ENCODE assay signal across 8 cellular contexts in the genomic region with DNA sequence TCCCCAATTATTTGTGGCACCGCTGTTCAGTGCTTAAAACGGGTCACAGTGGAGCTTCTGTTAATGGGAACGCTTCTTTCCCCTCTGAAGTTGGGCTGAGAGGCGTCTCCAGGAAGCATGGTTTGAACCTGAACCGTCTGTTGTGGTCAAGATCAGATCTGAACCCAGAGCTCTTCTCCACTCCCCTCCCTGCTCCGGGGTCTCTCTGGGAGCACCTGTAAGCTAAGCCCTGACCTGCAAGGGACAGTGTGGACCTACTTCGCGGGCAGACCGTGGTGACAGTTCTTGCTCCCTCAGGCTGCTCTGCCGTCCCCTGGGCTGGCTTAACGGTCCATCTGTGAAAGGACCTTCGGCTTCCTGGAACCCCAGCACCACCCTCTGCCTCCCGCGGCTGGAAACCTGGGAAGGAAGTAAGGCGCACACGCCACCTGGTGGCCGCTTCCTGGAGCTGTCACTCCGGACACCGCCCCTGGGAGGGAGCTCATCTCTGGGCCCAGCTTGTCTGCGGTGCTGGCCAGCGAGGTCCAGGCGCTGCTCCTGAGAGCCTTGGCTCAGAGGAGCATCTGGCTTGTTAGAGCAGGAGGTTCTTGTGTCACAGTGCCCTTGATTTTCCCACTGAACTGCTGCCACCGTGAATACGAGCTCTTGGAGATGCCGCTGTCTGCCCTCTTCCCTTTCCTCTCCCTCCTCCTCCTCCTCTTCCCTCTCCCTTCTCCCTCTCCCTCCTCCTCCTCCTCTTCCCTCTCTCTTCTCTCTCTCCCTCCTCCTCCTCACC.
DNase-seq lines count a peak whose midpoint lies in the region; ATAC-seq and TF ChIP-seq lines count a peak whose summit lies in the region.

No MANE protein-coding gene starts in this region.

- CTCF ChIA-PET in CD4-positive, alpha-beta memory T cell (lab: Charles Lee; ENCODE audit: partially characterized antibody) = interaction anchor here (1.0 to 1.8 kb wide), 3 partner anchors 15 to 58 kb away, joined by 3 to 5 read pairs (median 3); no protein-coding TSS in a partner anchor

- DNase-seq in SKM-1 treated with dmso at 0.1 percent for 144 hours (lab: John Stamatoyannopoulos, UW; ENCODE audit: unreplicated experiment) = peak; percentile 40
- DNase-seq in SKM-1 (lab: John Stamatoyannopoulos, UW; ENCODE audit: unreplicated experiment) = no peak
- peak; percentile 90 for DNase-seq in ecto neural progenitor cell (ENCODE audit: low spot score)
- DNase-seq in middle frontal gyrus (ENCODE audit: extremely low spot score, low spot score) = peak; percentile 40
- DNase-seq in ureter (ENCODE audit: low spot score) = peak; percentile 44
- DNase-seq in CD4-positive, alpha-beta memory T cell = no peak

- H3K27ac Mint-ChIP-seq in CD4-positive, alpha-beta memory T cell = no peak overlapping the region

- H3K27ac ChIP-seq in HUES48 (ENCODE audit: low read depth, low read length) = no peak overlapping the region
- no peak overlapping the region for H3K27ac ChIP-seq in CD4-positive, alpha-beta memory T cell (ENCODE audit: low read depth, low read length)

- peak overlapping the region; percentile 69 for H3K4me3 ChIP-seq in HUES48 (ENCODE audit: low read depth, low read length)
- H3K4me3 ChIP-seq in CD4-positive, alpha-beta memory T cell (ENCODE audit: low read length in 2 of 2) = no peak overlapping the region

- H3K4me1 Mint-ChIP-seq in CD4-positive, alpha-beta memory T cell = peaks cover 0 to 5% (median under 1%) of the 10 kb centered on the region in 4 donors

- H3K9me3 Mint-ChIP-seq in CD4-positive, alpha-beta memory T cell = peaks cover 0 to 10% (median 2%) of the 10 kb centered on the region in 8 donors

- H3K36me3 Mint-ChIP-seq in CD4-positive, alpha-beta memory T cell = no peaks in the 10 kb centered on the region

- peaks cover 6 to 8% of the 10 kb centered on the region in 2 donors for H3K27me3 Mint-ChIP-seq in CD4-positive, alpha-beta memory T cell

- no peaks in the 10 kb centered on the region for H3K9me3 ChIP-seq in HUES48 (ENCODE audit: control insufficient read depth, insufficient read depth, low read length)
- H3K9me3 ChIP-seq in CD4-positive, alpha-beta memory T cell (ENCODE audit: control insufficient read depth in 1 of 2, low read length in 2 of 2) = no peaks in the 10 kb centered on the region

- POLR2A ChIA-PET in CD4-positive, alpha-beta memory T cell (lab: Charles Lee; ENCODE audit: partially characterized antibody) = no interaction called here

- H3K36me3 ChIP-seq in HUES48 (ENCODE audit: control insufficient read depth, insufficient read depth, low read length) = no peaks in the 10 kb centered on the region
- no peaks in the 10 kb centered on the region for H3K36me3 ChIP-seq in CD4-positive, alpha-beta memory T cell (ENCODE audit: insufficient read depth, low read length)

- H3K27me3 ChIP-seq in HUES48 (ENCODE audit: control insufficient read depth, insufficient read depth, low read length) = no peaks in the 10 kb centered on the region
- no peaks in the 10 kb centered on the region for H3K27me3 ChIP-seq in CD4-positive, alpha-beta memory T cell (ENCODE audit: insufficient read depth, low read length)

- peak; percentile 51; the same call in 2 of the 3 replicates for ATAC-seq in SK-N-SH treated with all-trans-retinoic acid at 6 μM for 48 hours

- no peak overlapping the region for H3K9ac ChIP-seq in HUES48 (ENCODE audit: low read depth, low read length)

- intact Hi-C loops in CD4-positive, alpha-beta memory T cell (cut with micrococcal nuclease) = no loop called here

- H3K4me3 Mint-ChIP-seq in CD4-positive, alpha-beta memory T cell = no peak overlapping the region

- H3K4me1 ChIP-seq in HUES48 (ENCODE audit: control insufficient read depth, insufficient read depth, low read length) = no peaks in the 10 kb centered on the region; the same call in 1 of the 2 replicates
- H3K4me1 ChIP-seq in CD4-positive, alpha-beta memory T cell (ENCODE audit: insufficient read depth, low read length) = no peaks in the 10 kb centered on the region

TF ChIP-seq in SK-N-SH treated with all-trans-retinoic acid at 6 μM for 48 hours, 23 proteins besides CTCF, POLR2A, EP300 and RAD21:
- no peak for TF ChIP-seq RARB (CRISPR knock-in tag; IDR thresholded peaks at IDR 0.05)
- TF ChIP-seq, protein P1, sequence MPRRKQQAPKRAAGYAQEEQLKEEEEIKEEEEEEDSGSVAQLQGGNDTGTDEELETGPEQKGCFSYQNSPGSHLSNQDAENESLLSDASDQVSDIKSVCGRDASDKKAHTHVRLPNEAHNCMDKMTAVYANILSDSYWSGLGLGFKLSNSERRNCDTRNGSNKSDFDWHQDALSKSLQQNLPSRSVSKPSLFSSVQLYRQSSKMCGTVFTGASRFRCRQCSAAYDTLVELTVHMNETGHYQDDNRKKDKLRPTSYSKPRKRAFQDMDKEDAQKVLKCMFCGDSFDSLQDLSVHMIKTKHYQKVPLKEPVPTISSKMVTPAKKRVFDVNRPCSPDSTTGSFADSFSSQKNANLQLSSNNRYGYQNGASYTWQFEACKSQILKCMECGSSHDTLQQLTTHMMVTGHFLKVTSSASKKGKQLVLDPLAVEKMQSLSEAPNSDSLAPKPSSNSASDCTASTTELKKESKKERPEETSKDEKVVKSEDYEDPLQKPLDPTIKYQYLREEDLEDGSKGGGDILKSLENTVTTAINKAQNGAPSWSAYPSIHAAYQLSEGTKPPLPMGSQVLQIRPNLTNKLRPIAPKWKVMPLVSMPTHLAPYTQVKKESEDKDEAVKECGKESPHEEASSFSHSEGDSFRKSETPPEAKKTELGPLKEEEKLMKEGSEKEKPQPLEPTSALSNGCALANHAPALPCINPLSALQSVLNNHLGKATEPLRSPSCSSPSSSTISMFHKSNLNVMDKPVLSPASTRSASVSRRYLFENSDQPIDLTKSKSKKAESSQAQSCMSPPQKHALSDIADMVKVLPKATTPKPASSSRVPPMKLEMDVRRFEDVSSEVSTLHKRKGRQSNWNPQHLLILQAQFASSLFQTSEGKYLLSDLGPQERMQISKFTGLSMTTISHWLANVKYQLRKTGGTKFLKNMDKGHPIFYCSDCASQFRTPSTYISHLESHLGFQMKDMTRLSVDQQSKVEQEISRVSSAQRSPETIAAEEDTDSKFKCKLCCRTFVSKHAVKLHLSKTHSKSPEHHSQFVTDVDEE (CRISPR knock-in tag; IDR thresholded peaks at IDR 0.05) = peak; percentile 79; the same call in 1 of the 2 replicates

Comparison
In these comparisons a context has a peak if more than half of its experiments do, and no peak if none do; other contexts are left out.
1. DNase-seq: peak in SKM-1 treated with dmso at 0.1 percent for 144 hours (single experiment), ecto neural progenitor cell (single experiment), middle frontal gyrus (single experiment) and ureter (single experiment); none in SKM-1 (single experiment) and CD4-positive, alpha-beta memory T cell (0 of 5).